ENCODE assay signal across 1 cellular context in the genomic region with DNA sequence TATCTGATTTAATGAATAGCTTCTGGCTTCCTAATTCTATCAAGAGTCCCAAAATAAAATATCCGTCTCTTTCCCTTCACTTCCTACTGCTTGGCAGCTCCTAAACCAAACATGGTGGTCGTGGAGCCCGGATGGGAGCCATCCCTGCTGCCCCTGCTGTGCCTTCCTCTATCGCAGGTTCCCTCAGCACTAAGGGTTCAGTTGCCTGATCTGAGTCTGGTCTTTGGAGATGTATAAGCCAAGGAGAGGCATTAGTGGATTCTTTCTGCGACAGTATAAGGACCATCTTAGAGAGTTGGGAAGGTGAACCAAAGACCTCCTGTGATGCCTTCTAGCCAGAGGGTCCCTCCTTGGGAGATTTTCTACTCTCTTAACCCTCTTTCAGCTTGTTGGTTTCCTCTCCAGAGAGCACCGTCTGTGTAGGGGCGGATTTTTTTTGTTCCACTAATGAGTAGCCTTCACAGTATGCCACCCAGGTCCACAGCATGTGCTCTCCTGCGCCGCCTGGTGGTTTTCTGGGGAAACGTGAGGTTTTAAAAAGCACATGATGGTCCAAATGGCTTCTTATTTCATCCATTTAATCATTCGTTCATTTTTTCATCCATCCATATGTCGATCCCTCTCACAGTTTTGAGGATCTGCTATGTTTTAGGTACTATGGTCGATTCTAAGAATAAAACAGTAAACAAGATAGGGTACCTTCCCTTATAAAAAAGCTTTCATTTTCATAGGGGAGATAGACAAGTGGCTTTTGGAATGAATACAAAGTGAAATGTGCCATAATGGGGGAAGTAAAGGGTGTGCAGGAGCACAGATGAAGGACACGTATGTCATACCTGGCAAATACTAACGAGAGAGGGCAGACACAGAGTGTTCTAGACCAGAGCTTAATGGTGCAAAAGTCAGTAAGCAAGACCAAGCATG.
TF ChIP-seq lines count a peak whose summit lies in the region.

No MANE protein-coding gene starts in this region.

TF ChIP-seq in H1, 55 proteins besides CTCF, POLR2A, EP300 and RAD21 (continued from another document):
- TF ChIP-seq SP4 (IDR thresholded peaks at IDR 0.05; ENCODE audit: low read length) (no peak; the same call in 1 of the 2 replicates), CEBPB (IDR thresholded peaks at IDR 0.05; ENCODE audit: low read depth, low read length) (no peak), EZH2 (IDR thresholded peaks at IDR 0.05; ENCODE audit: low read depth, low read length, severe bottlenecking) (peak; percentile 22), TAF1 (IDR thresholded peaks at IDR 0.05; ENCODE audit: low read depth, low read length) (no peak), YY1 (IDR thresholded peaks at IDR 0.05; ENCODE audit: low read depth, low read length) (peak; percentile 64; the same call in 1 of the 2 replicates), SIN3A (conservative IDR thresholded peaks at IDR 0.05 in 1 of 2, IDR thresholded peaks at IDR 0.05 in 1 of 2; ENCODE audit: low read depth in 1 of 2, low read length in 2 of 2) (no peak), HDAC2 (IDR thresholded peaks at IDR 0.05; ENCODE audit: borderline replicate concordance in 1 of 2, low read depth in 2 of 2, low read length in 2 of 2) (peak in 1 of 2 experiments; percentile 77; a peak in 1 of 4 replicates), SAP30 (IDR thresholded peaks at IDR 0.05; ENCODE audit: insufficient read depth, insufficient replicate concordance, low read length) (no peak), SIX5 (IDR thresholded peaks at IDR 0.05; ENCODE audit: low read depth, low read length) (no peak), JUND (IDR thresholded peaks at IDR 0.05; ENCODE audit: low read length) (no peak), CBX8 (IDR thresholded peaks at IDR 0.05; ENCODE audit: borderline replicate concordance, low read depth, low read length) (no peak), FOSL1 (IDR thresholded peaks at IDR 0.05; ENCODE audit: insufficient read depth, low read depth, low read length) (no peak), BRCA1 (IDR thresholded peaks at IDR 0.05; ENCODE audit: low read depth, low read length) (no peak), KDM1A (IDR thresholded peaks at IDR 0.05; ENCODE audit: borderline replicate concordance, low read length) (0 out of 2 replicates have a peak, but pooled peaks have one; percentile 11), CHD2 (IDR thresholded peaks at IDR 0.05; ENCODE audit: low read length) (no peak), RBBP5 (IDR thresholded peaks at IDR 0.05; ENCODE audit: borderline replicate concordance, low read depth, low read length) (no peak), KDM4A (IDR thresholded peaks at IDR 0.05; ENCODE audit: low read depth, low read length, severe bottlenecking) (no peak), TBP (IDR thresholded peaks at IDR 0.05; ENCODE audit: low read depth, low read length) (no peak), GABPA (IDR thresholded peaks at IDR 0.05; ENCODE audit: borderline replicate concordance, insufficient read depth, low read length) (no peak; the same call in 1 of the 2 replicates), BCL11A (IDR thresholded peaks at IDR 0.05; ENCODE audit: low read depth in 2 of 2, low read length in 2 of 2) (no peak), NRF1 (IDR thresholded peaks at IDR 0.05; ENCODE audit: low read depth, low read length) (no peak), POLR2AphosphoS5 (IDR thresholded peaks at IDR 0.05; ENCODE audit: low read depth, low read length) (no peak), SRF (IDR thresholded peaks at IDR 0.05; ENCODE audit: low read depth, low read length) (no peak)
- TF ChIP-seq, protein P1, sequence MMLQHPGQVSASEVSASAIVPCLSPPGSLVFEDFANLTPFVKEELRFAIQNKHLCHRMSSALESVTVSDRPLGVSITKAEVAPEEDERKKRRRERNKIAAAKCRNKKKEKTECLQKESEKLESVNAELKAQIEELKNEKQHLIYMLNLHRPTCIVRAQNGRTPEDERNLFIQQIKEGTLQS (IDR thresholded peaks at IDR 0.05; ENCODE audit: insufficient read depth, low read depth, low read length), result 0 out of 2 replicates have a peak, but pooled peaks have one; percentile 42
- TF ChIP-seq, protein P2, sequence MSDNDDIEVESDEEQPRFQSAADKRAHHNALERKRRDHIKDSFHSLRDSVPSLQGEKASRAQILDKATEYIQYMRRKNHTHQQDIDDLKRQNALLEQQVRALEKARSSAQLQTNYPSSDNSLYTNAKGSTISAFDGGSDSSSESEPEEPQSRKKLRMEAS (IDR thresholded peaks at IDR 0.05), result peak; percentile 65
- TF ChIP-seq, protein P3, sequence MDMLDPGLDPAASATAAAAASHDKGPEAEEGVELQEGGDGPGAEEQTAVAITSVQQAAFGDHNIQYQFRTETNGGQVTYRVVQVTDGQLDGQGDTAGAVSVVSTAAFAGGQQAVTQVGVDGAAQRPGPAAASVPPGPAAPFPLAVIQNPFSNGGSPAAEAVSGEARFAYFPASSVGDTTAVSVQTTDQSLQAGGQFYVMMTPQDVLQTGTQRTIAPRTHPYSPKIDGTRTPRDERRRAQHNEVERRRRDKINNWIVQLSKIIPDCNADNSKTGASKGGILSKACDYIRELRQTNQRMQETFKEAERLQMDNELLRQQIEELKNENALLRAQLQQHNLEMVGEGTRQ (IDR thresholded peaks at IDR 0.05; ENCODE audit: low read length), result no peak
- TF ChIP-seq, protein P4, sequence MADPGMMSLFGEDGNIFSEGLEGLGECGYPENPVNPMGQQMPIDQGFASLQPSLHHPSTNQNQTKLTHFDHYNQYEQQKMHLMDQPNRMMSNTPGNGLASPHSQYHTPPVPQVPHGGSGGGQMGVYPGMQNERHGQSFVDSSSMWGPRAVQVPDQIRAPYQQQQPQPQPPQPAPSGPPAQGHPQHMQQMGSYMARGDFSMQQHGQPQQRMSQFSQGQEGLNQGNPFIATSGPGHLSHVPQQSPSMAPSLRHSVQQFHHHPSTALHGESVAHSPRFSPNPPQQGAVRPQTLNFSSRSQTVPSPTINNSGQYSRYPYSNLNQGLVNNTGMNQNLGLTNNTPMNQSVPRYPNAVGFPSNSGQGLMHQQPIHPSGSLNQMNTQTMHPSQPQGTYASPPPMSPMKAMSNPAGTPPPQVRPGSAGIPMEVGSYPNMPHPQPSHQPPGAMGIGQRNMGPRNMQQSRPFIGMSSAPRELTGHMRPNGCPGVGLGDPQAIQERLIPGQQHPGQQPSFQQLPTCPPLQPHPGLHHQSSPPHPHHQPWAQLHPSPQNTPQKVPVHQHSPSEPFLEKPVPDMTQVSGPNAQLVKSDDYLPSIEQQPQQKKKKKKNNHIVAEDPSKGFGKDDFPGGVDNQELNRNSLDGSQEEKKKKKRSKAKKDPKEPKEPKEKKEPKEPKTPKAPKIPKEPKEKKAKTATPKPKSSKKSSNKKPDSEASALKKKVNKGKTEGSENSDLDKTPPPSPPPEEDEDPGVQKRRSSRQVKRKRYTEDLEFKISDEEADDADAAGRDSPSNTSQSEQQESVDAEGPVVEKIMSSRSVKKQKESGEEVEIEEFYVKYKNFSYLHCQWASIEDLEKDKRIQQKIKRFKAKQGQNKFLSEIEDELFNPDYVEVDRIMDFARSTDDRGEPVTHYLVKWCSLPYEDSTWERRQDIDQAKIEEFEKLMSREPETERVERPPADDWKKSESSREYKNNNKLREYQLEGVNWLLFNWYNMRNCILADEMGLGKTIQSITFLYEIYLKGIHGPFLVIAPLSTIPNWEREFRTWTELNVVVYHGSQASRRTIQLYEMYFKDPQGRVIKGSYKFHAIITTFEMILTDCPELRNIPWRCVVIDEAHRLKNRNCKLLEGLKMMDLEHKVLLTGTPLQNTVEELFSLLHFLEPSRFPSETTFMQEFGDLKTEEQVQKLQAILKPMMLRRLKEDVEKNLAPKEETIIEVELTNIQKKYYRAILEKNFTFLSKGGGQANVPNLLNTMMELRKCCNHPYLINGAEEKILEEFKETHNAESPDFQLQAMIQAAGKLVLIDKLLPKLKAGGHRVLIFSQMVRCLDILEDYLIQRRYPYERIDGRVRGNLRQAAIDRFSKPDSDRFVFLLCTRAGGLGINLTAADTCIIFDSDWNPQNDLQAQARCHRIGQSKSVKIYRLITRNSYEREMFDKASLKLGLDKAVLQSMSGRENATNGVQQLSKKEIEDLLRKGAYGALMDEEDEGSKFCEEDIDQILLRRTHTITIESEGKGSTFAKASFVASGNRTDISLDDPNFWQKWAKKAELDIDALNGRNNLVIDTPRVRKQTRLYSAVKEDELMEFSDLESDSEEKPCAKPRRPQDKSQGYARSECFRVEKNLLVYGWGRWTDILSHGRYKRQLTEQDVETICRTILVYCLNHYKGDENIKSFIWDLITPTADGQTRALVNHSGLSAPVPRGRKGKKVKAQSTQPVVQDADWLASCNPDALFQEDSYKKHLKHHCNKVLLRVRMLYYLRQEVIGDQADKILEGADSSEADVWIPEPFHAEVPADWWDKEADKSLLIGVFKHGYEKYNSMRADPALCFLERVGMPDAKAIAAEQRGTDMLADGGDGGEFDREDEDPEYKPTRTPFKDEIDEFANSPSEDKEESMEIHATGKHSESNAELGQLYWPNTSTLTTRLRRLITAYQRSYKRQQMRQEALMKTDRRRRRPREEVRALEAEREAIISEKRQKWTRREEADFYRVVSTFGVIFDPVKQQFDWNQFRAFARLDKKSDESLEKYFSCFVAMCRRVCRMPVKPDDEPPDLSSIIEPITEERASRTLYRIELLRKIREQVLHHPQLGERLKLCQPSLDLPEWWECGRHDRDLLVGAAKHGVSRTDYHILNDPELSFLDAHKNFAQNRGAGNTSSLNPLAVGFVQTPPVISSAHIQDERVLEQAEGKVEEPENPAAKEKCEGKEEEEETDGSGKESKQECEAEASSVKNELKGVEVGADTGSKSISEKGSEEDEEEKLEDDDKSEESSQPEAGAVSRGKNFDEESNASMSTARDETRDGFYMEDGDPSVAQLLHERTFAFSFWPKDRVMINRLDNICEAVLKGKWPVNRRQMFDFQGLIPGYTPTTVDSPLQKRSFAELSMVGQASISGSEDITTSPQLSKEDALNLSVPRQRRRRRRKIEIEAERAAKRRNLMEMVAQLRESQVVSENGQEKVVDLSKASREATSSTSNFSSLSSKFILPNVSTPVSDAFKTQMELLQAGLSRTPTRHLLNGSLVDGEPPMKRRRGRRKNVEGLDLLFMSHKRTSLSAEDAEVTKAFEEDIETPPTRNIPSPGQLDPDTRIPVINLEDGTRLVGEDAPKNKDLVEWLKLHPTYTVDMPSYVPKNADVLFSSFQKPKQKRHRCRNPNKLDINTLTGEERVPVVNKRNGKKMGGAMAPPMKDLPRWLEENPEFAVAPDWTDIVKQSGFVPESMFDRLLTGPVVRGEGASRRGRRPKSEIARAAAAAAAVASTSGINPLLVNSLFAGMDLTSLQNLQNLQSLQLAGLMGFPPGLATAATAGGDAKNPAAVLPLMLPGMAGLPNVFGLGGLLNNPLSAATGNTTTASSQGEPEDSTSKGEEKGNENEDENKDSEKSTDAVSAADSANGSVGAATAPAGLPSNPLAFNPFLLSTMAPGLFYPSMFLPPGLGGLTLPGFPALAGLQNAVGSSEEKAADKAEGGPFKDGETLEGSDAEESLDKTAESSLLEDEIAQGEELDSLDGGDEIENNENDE (IDR thresholded peaks at IDR 0.05; ENCODE audit: insufficient replicate concordance, low read length), result peak; percentile 54
